Comparison of ENCODE assay signal across 9 cellular contexts in genomic region chr15:34708422-34708821, GRCh38. TPM values are rescaled to one million over a fixed set of nuclear protein-coding genes. Genes with fewer than 3 reads are reported as not detected.
DNase-seq lines count a peak whose midpoint lies in the region; ATAC-seq and TF ChIP-seq lines count a peak whose summit lies in the region.
"Had no signal": no experiment of that assay in that cellular context is flagged by ENCODE, and none has a peak within 500 bp of the region (broad histone marks: within the 10 kb centered on the region; RNA-seq: fewer than 3 reads in every experiment).

No MANE protein-coding gene starts in this region.

- peak; percentile 56 for TF ChIP-seq CTCF in GM13977 (IDR thresholded peaks at IDR 0.05; ENCODE audit: extremely low read depth, insufficient read depth, missing control alignments)

- intact Hi-C loops in left colon (cut with DNase I, micrococcal nuclease) = no loop called here

- peak; percentile 28 for DNase-seq in GM13977 (ENCODE audit: low spot score)
- DNase-seq in NCI-H460 (ENCODE audit: extremely low read depth, low read depth) = peak; percentile 40
- peak; percentile 39 to 58 for DNase-seq in T47D (ENCODE audit: low read depth in 1 of 2, low spot score in 1 of 2)
- DNase-seq in left colon = no peak
- DNase-seq in effector CD8-positive, alpha-beta T cell (lab: John Stamatoyannopoulos, UW) = no peak
- DNase-seq in T-helper 9 cell = no peak
- DNase-seq: activated B cell treated with CpG ODN at 0.5 μM for 24 hours had no signal

- in situ Hi-C loops in GM13977 (cut with MboI; ENCODE audit: low pct_unique_long_range_greater_than_20kb, low sequenced_read_pairs, unreplicated experiment) = no loop called here
- in situ Hi-C loops in T47D (cut with HindIII; ENCODE audit: low pct_unique_long_range_greater_than_20kb, low sequenced_read_pairs) = no loop called here

- ATAC-seq in left colon (peak; percentile 30), HG03159 (IDR thresholded peaks at IDR 0.05; ENCODE audit: unreplicated experiment) (no peak)

RNA-seq across cellular contexts. Expression of gene GJD2, which starts 46.4 kb away (rescaled TPM):
- not detected in 2 replicates for total RNA-seq in NCI-H460 (2014; rRNA removed; shearing (Covaris generic))
- polyA plus RNA-seq in NCI-H460 (2014; cell fraction: nucleus; rRNA removed) = not detected in 2 replicates
- total RNA-seq in left colon = not detected
- total RNA-seq: activated B cell treated with CpG ODN at 0.5 μM for 24 hours, skeletal muscle tissue had no signal

Comparison
In these comparisons a context has a peak if more than half of its experiments do, and no peak if none do; other contexts are left out.
1. DNase-seq: peak in GM13977 (single experiment), NCI-H460 (single experiment) and T47D (2 of 2); none in left colon (0 of 2), effector CD8-positive, alpha-beta T cell (single experiment) and T-helper 9 cell (single experiment).